23 cellular contexts compared by ENCODE assay signal in genomic region chr22:35072939-35073338, GRCh38. TPM values are rescaled to one million over a fixed set of nuclear protein-coding genes. Genes with fewer than 3 reads are reported as not detected.
DNase-seq lines count a peak whose midpoint lies in the region; ATAC-seq and TF ChIP-seq lines count a peak whose summit lies in the region.
"Had no signal": no experiment of that assay in that cellular context is flagged by ENCODE, and none has a peak within 500 bp of the region (broad histone marks: within the 10 kb centered on the region; RNA-seq: fewer than 3 reads in every experiment).

No MANE protein-coding gene starts in this region.

- H3K27ac Mint-ChIP-seq in CD8-positive, alpha-beta T cell, result no peak overlapping the region
- H3K27ac Mint-ChIP-seq: neural progenitor cell; T-helper 2 cell treated with Interferon-gamma antibody and Interleukin-4, amounts not matched to agents 5 μg/mL and 100 μg/mL, for 36 hours had no signal

- no peaks in the 10 kb centered on the region for H3K79me2 ChIP-seq in GM23248 (ENCODE audit: insufficient read depth)

- H3K9me3 ChIP-seq in GM23248 (ENCODE audit: low read depth), result no peaks in the 10 kb centered on the region
- H3K9me3 ChIP-seq in CD8-positive, alpha-beta T cell (ENCODE audit: low read length), result no peaks in the 10 kb centered on the region
- H3K9me3 ChIP-seq: colonic mucosa had no signal

- no peak overlapping the region for H3K4me2 ChIP-seq in GM23248 (ENCODE audit: unreplicated experiment)
- H3K4me2 ChIP-seq: neural progenitor cell had no signal

- no peaks in the 10 kb centered on the region for H3K36me3 Mint-ChIP-seq in CD8-positive, alpha-beta T cell
- H3K36me3 Mint-ChIP-seq: neural progenitor cell had no signal

- in situ Hi-C loops in GM23248 (cut with MboI), result no loop called here

- H3K4me1 ChIP-seq in GM23248 (ENCODE audit: insufficient read depth), result no peaks in the 10 kb centered on the region
- no peaks in the 10 kb centered on the region for H3K4me1 ChIP-seq in CD8-positive, alpha-beta T cell (ENCODE audit: insufficient read depth, low read length)
- H3K4me1 ChIP-seq: neural progenitor cell had no signal

- no peak for TF ChIP-seq CTCF in CD8-positive, alpha-beta T cell (IDR thresholded peaks at IDR 0.05)

- DNase-seq in A172 (ENCODE audit: low spot score), result peak; percentile 45
- peak; percentile 30 for DNase-seq in GM23248
- DNase-seq in RKO (ENCODE audit: low spot score), result peak; percentile 7
- DNase-seq in glomerular visceral epithelial cell (ENCODE audit: extremely low spot score), result peak; percentile 10
- no peak for DNase-seq in CD8-positive, alpha-beta T cell
- DNase-seq: activated CD4-positive, CD25-positive, alpha-beta regulatory T cell treated with anti-CD3 and anti-CD28 coated beads, Interleukin-2, amount 50 U/mL, for 72 hours; activated effector memory CD4-positive, alpha-beta T cell treated with anti-CD3 and anti-CD28 coated beads, Interleukin-2, amount 50 U/mL, for 16 hours; anterior cingulate cortex; colonic mucosa; COR-L47; GF-D8; NCI-H2227 treated with DMSO at 0.1 percent for 48 hours; retina; SIG-M5 had no signal

- H3K9me3 Mint-ChIP-seq in CD8-positive, alpha-beta T cell, result no peaks in the 10 kb centered on the region
- H3K9me3 Mint-ChIP-seq: neural progenitor cell; T-helper 2 cell treated with Interferon-gamma antibody and Interleukin-4, amounts not matched to agents 5 μg/mL and 100 μg/mL, for 36 hours had no signal

- H3K9me2 ChIP-seq in GM23248 (ENCODE audit: insufficient read depth), result no peaks in the 10 kb centered on the region

- no peak overlapping the region for H2AFZ ChIP-seq in GM23248
- H2AFZ ChIP-seq: neural progenitor cell had no signal

- CTCF ChIA-PET in CD8-positive, alpha-beta T cell (lab: Charles Lee), result no interaction called here

- intact Hi-C loops in CD8-positive, alpha-beta T cell (cut with DNase I, micrococcal nuclease), result no loop called here

- 27 to 30% methylated on average over 4 of the region's 4 CpGs for WGBS in GM23248 (ENCODE audit: low coverage in 1 of 2, low lambda C conversion rate in 2 of 2, missing lambda C conversion rate in 2 of 2), 2 experiments

- no peak overlapping the region for H3K27ac ChIP-seq in GM23248
- H3K27ac ChIP-seq in CD8-positive, alpha-beta T cell (ENCODE audit: low read depth, low read length), result no peak overlapping the region
- H3K27ac ChIP-seq: colonic mucosa, neural progenitor cell had no signal

- H3K27me3 Mint-ChIP-seq in CD8-positive, alpha-beta T cell (ENCODE audit: low read depth), result peaks cover 10% of the 10 kb centered on the region

- no peaks in the 10 kb centered on the region for H3K36me3 ChIP-seq in GM23248 (ENCODE audit: low read depth)
- H3K36me3 ChIP-seq in CD8-positive, alpha-beta T cell (ENCODE audit: insufficient read depth, low read length), result no peaks in the 10 kb centered on the region
- H3K36me3 ChIP-seq: colonic mucosa, neural progenitor cell had no signal

- H3K27me3 ChIP-seq in GM23248 (replicated peaks; ENCODE audit: insufficient read depth), result no peaks in the 10 kb centered on the region
- H3K27me3 ChIP-seq in CD8-positive, alpha-beta T cell (ENCODE audit: insufficient read depth, low read length), result no peaks in the 10 kb centered on the region
- H3K27me3 ChIP-seq: colonic mucosa, neural progenitor cell had no signal

- no peaks in the 10 kb centered on the region for H3F3A ChIP-seq in GM23248 (ENCODE audit: insufficient read depth)

- no peaks in the 10 kb centered on the region for H4K20me1 ChIP-seq in GM23248 (ENCODE audit: insufficient read depth)

- POLR2A ChIA-PET in CD8-positive, alpha-beta T cell (lab: Charles Lee), result no interaction called here

- H3K9ac ChIP-seq in GM23248, result no peak overlapping the region
- H3K9ac ChIP-seq: neural progenitor cell had no signal

- no peak overlapping the region for H3K4me3 Mint-ChIP-seq in CD8-positive, alpha-beta T cell
- H3K4me3 Mint-ChIP-seq: neural progenitor cell; T-helper 2 cell treated with Interferon-gamma antibody and Interleukin-4, amounts not matched to agents 5 μg/mL and 100 μg/mL, for 36 hours had no signal

- no peaks in the 10 kb centered on the region for H3K4me1 Mint-ChIP-seq in CD8-positive, alpha-beta T cell (ENCODE audit: low read depth)
- H3K4me1 Mint-ChIP-seq: neural progenitor cell had no signal

- no peak overlapping the region for H3K4me3 ChIP-seq in GM23248
- H3K4me3 ChIP-seq in CD8-positive, alpha-beta T cell (ENCODE audit: low read depth, low read length), result no peak overlapping the region
- H3K4me3 ChIP-seq: colonic mucosa, neural progenitor cell had no signal

- no peak for ATAC-seq in GM18861 (IDR thresholded peaks at IDR 0.05; ENCODE audit: unreplicated experiment)
- ATAC-seq in activated CD4-positive, CD25-positive, alpha-beta regulatory T cell treated with anti-CD3 and anti-CD28 coated beads, Interleukin-2, amount 50 U/mL, for 24 hours, result no peak
- ATAC-seq in CD8-positive, alpha-beta T cell, result no peak
- ATAC-seq in HG03108 (IDR thresholded peaks at IDR 0.05; ENCODE audit: unreplicated experiment), result no peak

RNA-seq across cellular contexts. Expression of gene ISX, which starts 7.0 kb away (rescaled TPM):
- not detected in 2 replicates for total RNA-seq in A172 (2014; rRNA removed; shearing (Covaris generic))
- not detected in 2 replicates for total RNA-seq in GM23248 (2014; rRNA removed; shearing (Covaris generic))
- not detected in 2 replicates for polyA plus RNA-seq in GM23248 (2016; fragmentation: Nextera tagmentation; extraction: Ambion mirVana)
- not detected for total RNA-seq in CD8-positive, alpha-beta T cell
- total RNA-seq: glomerular endothelial cell, mesenteric fat pad, ureter had no signal
- polyA plus RNA-seq: AG04450 had no signal

Comparison
In these comparisons a context has a peak if more than half of its experiments do, and no peak if none do; other contexts are left out.
1. DNase-seq: peak in A172 (single experiment), GM23248 (single experiment), RKO (single experiment) and glomerular visceral epithelial cell (single experiment); none in CD8-positive, alpha-beta T cell (0 of 7).